Comparison of ENCODE assay signal across 1 cellular context in genomic region chr4:119898211-119898610, GRCh38.
TF ChIP-seq lines count a peak whose summit lies in the region.

No MANE protein-coding gene starts in this region.

TF ChIP-seq in GM23338, 12 proteins besides CTCF, POLR2A, EP300 and RAD21 (continued from another document):
- TF ChIP-seq REST (IDR thresholded peaks at IDR 0.05; ENCODE audit: unreplicated experiment), result no peak
- no peak for TF ChIP-seq EZH2 (IDR thresholded peaks at IDR 0.05; ENCODE audit: low read depth, unreplicated experiment)
- TF ChIP-seq POLR2AphosphoS5 (IDR thresholded peaks at IDR 0.05; ENCODE audit: low read depth), result no peak
- no peak for TF ChIP-seq ZNF114 (CRISPR knock-in tag; IDR thresholded peaks at IDR 0.05)
- TF ChIP-seq ZNF462 (CRISPR knock-in tag; IDR thresholded peaks at IDR 0.05), result no peak
